In the genomic region with DNA sequence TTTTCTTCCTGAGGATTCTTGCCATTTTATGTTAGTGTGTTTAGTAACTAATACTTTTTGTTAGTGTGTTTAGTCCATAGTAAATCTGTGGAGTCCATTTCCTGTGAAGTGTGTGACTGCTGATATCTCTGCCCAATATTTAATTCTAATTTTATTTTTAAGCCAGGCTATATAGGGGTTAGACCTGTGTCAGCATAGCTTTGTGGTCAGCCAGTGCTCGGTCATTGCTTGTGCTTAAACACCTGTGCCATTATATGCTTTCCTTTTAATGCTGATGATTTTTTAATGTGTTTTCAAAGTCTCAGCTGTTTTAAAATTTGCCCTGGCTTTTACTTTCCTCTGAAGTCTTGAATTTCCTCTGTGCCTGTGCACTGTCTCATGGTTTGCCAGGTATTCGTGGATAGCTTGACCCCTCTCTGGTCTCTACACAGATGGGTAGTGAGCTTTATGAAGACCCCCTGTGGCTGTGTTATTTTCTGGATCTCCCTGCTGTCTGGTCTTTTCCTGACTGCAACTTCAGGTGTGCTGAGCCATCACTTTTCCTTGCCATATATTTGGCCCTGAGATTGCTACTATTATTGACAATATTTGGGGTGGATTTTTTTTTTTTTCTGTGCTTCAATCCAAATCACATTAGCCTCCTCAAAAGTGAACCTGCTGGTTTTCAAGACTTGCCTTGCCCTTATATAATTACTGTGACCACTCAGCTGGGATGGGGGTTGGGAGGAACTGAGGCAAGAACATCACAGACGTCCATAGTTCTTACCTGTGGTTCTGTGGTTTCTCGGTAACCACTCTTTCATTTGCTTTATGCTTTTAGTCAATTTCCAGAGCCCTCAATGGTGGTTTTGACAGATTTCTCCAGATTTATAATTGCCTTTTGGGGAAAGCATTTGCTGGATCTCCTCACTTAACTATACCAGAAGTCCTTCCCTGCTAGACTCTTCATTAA, we compare ENCODE assay signal across 12 cellular contexts. TPM values are rescaled to one million over a fixed set of nuclear protein-coding genes. Genes with fewer than 3 reads are reported as not detected.
DNase-seq lines count a peak whose midpoint lies in the region; ATAC-seq and TF ChIP-seq lines count a peak whose summit lies in the region.
"Had no signal": no experiment of that assay in that cellular context is flagged by ENCODE, and none has a peak within 500 bp of the region (broad histone marks: within the 10 kb centered on the region; RNA-seq: fewer than 3 reads in every experiment).

No MANE protein-coding gene starts in this region.

- TF ChIP-seq CTCF in LNCaP clone FGC (IDR thresholded peaks at IDR 0.05; ENCODE audit: control insufficient read depth, extremely low read depth, insufficient read depth) = no peak
- TF ChIP-seq CTCF in colonic mucosa (IDR thresholded peaks at IDR 0.05) = no peak

- no peak overlapping the region for H3K27ac ChIP-seq in colonic mucosa

- intact Hi-C loops in colonic mucosa (cut with DNase I) = no loop called here

- H3K9ac ChIP-seq in colonic mucosa (ENCODE audit: low read depth in 2 of 2, low read length in 2 of 2) = no peak overlapping the region

- in situ Hi-C loops in G401 (cut with HindIII; ENCODE audit: low sequenced_read_pairs) = no loop called here

- H3K9me3 Mint-ChIP-seq in activated CD4-positive, alpha-beta T cell treated with anti-CD3 and anti-CD28 coated beads, Interleukin-2, amount 10 ng/mL, durations not matched to agents 7 days and 5 days = peaks cover 5% of the 10 kb centered on the region

- ATAC-seq in stimulated activated naive CD8-positive, alpha-beta T cell treated with anti-CD3 and anti-CD28 coated beads, Interleukin-15, Interleukin-2, amounts not matched to agents 100 U/mL and 50 U/mL, for 24 hours = no peak
- ATAC-seq: Panc1 had no signal

- H3K27ac Mint-ChIP-seq in activated CD4-positive, alpha-beta T cell treated with anti-CD3 and anti-CD28 coated beads, Interleukin-2, amount 10 ng/mL, durations not matched to agents 7 days and 5 days = no peak overlapping the region

- H3K36me3 ChIP-seq in H7 (replicated peaks; ENCODE audit: control insufficient read depth, insufficient read depth, low read length) (no peaks in the 10 kb centered on the region), colonic mucosa (no peaks in the 10 kb centered on the region)

- no peak overlapping the region for H3K4me3 Mint-ChIP-seq in activated CD4-positive, alpha-beta T cell treated with anti-CD3 and anti-CD28 coated beads, Interleukin-2, amount 10 ng/mL, durations not matched to agents 7 days and 5 days
- H3K4me3 Mint-ChIP-seq: neural crest cell had no signal

- H3K27me3 ChIP-seq in H7 (ENCODE audit: control insufficient read depth, insufficient read depth, low read length) = no peaks in the 10 kb centered on the region
- no peaks in the 10 kb centered on the region for H3K27me3 ChIP-seq in colonic mucosa

- H3K4me3 ChIP-seq in H7 (ENCODE audit: insufficient read depth, low read depth, low read length) (no peak overlapping the region), LNCaP clone FGC (ENCODE audit: low read depth, low read length) (peak overlapping the region; percentile 10; the same call in 1 of the 2 replicates), colonic mucosa (no peak overlapping the region)

- peaks cover 13% of the 10 kb centered on the region for H3K4me1 Mint-ChIP-seq in activated CD4-positive, alpha-beta T cell treated with anti-CD3 and anti-CD28 coated beads, Interleukin-2, amount 10 ng/mL, durations not matched to agents 7 days and 5 days
- H3K4me1 Mint-ChIP-seq: neural crest cell had no signal

- no peaks in the 10 kb centered on the region for H3K27me3 Mint-ChIP-seq in activated CD4-positive, alpha-beta T cell treated with anti-CD3 and anti-CD28 coated beads, Interleukin-2, amount 10 ng/mL, durations not matched to agents 7 days and 5 days

- peak; percentile 29 for DNase-seq in activated CD4-positive, alpha-beta T cell treated with anti-CD3 and anti-CD28 coated beads, Interleukin-2, amount 10 ng/mL, durations not matched to agents 7 days and 5 days
- DNase-seq in activated CD4-positive, alpha-beta T cell treated with anti-CD3 and anti-CD28 coated beads, Interleukin-2, amount 50 U/mL, for 1 hour = no peak
- DNase-seq in H7 (peak; percentile 5), LNCaP clone FGC (ENCODE audit: low read depth) (no peak), colonic mucosa (no peak), NCI-H1417 treated with DMSO at 0.1 percent for 48 hours (lab: John Stamatoyannopoulos, UW) (no peak), G401 (ENCODE audit: low spot score) (no peak)
- DNase-seq in stimulated activated naive CD8-positive, alpha-beta T cell treated with anti-CD3 and anti-CD28 coated beads, Interleukin-15, Interleukin-2, amounts not matched to agents 100 U/mL and 50 U/mL, for 24 hours = peak; percentile 19
- DNase-seq: activated effector memory CD4-positive, alpha-beta T cell treated with Interleukin-2 at 50 U/mL for 16 hours; substantia nigra had no signal

- H3K4me1 ChIP-seq in colonic mucosa = no peaks in the 10 kb centered on the region

- CTCF ChIA-PET in activated CD4-positive, alpha-beta T cell treated with anti-CD3 and anti-CD28 coated beads, Interleukin-2, amount 10 ng/mL, durations not matched to agents 7 days and 5 days (lab: Charles Lee) = no interaction called here

- POLR2A ChIA-PET in activated CD4-positive, alpha-beta T cell treated with anti-CD3 and anti-CD28 coated beads, Interleukin-2, amount 10 ng/mL, durations not matched to agents 7 days and 5 days (lab: Charles Lee) = interaction anchor here (0.6 kb wide), 1 partner anchor 152 kb away, joined by 3 read pairs; no protein-coding TSS in a partner anchor

- H3K9me3 ChIP-seq in colonic mucosa = no peaks in the 10 kb centered on the region

- peaks cover 13% of the 10 kb centered on the region for H3K36me3 Mint-ChIP-seq in activated CD4-positive, alpha-beta T cell treated with anti-CD3 and anti-CD28 coated beads, Interleukin-2, amount 10 ng/mL, durations not matched to agents 7 days and 5 days (ENCODE audit: low read depth)

RNA-seq across cellular contexts. Expression of gene RPS6KC1, which starts 59.6 kb away (rescaled TPM):
- 10 to 100 TPM in 1 of 2 experiments, 1 to 10 TPM in 1; 9.8 to 12.8 TPM for total RNA-seq in activated CD4-positive, alpha-beta T cell treated with anti-CD3 and anti-CD28 coated beads, Interleukin-2, amount 10 ng/mL, durations not matched to agents 7 days and 5 days
- total RNA-seq in H7 (2014; rRNA removed; shearing (Covaris generic)) = 28.3 and 35.1 TPM in 2 replicates
- total RNA-seq in colonic mucosa = 1 to 10 TPM; 8.8 to 9.6 TPM
- total RNA-seq in G401 (2014; rRNA removed; shearing (Covaris generic)) = 13.8 and 25.6 TPM in 2 replicates

Comparison
In these comparisons a context has a peak if more than half of its experiments do, and no peak if none do; other contexts are left out.
1. DNase-seq: peak in activated CD4-positive, alpha-beta T cell treated with anti-CD3 and anti-CD28 coated beads, Interleukin-2, amount 10 ng/mL, durations not matched to agents 7 days and 5 days (single experiment), H7 (single experiment) and stimulated activated naive CD8-positive, alpha-beta T cell treated with anti-CD3 and anti-CD28 coated beads, Interleukin-15, Interleukin-2, amounts not matched to agents 100 U/mL and 50 U/mL, for 24 hours (single experiment); none in activated CD4-positive, alpha-beta T cell treated with anti-CD3 and anti-CD28 coated beads, Interleukin-2, amount 50 U/mL, for 1 hour (single experiment), LNCaP clone FGC (single experiment), colonic mucosa (single experiment), NCI-H1417 treated with DMSO at 0.1 percent for 48 hours (single experiment) and G401 (single experiment).